ENCODE assay signal across 16 cellular contexts in genomic region chr1:115826642-115827041, GRCh38. TPM values are rescaled to one million over a fixed set of nuclear protein-coding genes. Genes with fewer than 3 reads are reported as not detected.
DNase-seq lines count a peak whose midpoint lies in the region; TF ChIP-seq lines count a peak whose summit lies in the region.
"Had no signal": no experiment of that assay in that cellular context is flagged by ENCODE, and none has a peak within 500 bp of the region (broad histone marks: within the 10 kb centered on the region; RNA-seq: fewer than 3 reads in every experiment).

No MANE protein-coding gene starts in this region.

- peak overlapping the region; percentile 8 for H3K4me2 ChIP-seq in smooth muscle cell

- H2AFZ ChIP-seq in smooth muscle cell (ENCODE audit: low read depth): no peak overlapping the region
- H2AFZ ChIP-seq: GM23248 had no signal

- CTCF ChIA-PET in HEK293T (lab: Yijun Ruan, JAX): interaction anchor here (0.8 to 1.7 kb wide), 4 partner anchors 15 to 21 kb away, joined by 3 to 7 read pairs (median 4); no protein-coding TSS in a partner anchor
- CTCF ChIA-PET in CD8-positive, alpha-beta memory T cell (lab: Charles Lee): no interaction called here
- CTCF ChIA-PET in activated CD4-positive, alpha-beta memory T cell treated with anti-CD3 and anti-CD28 coated beads for 36 hours (lab: Charles Lee): no interaction called here

- H3K36me3 Mint-ChIP-seq in endodermal cell (ENCODE audit: low read depth): peaks cover 8% of the 10 kb centered on the region
- no peaks in the 10 kb centered on the region for H3K36me3 Mint-ChIP-seq in CD8-positive, alpha-beta memory T cell
- peaks cover 1% of the 10 kb centered on the region for H3K36me3 Mint-ChIP-seq in activated CD4-positive, alpha-beta memory T cell treated with anti-CD3 and anti-CD28 coated beads for 36 hours

- H3K9me3 Mint-ChIP-seq in endodermal cell: no peaks in the 10 kb centered on the region
- peaks cover 0 to 1% (median 0%) of the 10 kb centered on the region in 5 donors for H3K9me3 Mint-ChIP-seq in CD8-positive, alpha-beta memory T cell
- no peaks in the 10 kb centered on the region for H3K9me3 Mint-ChIP-seq in activated CD4-positive, alpha-beta memory T cell treated with anti-CD3 and anti-CD28 coated beads for 36 hours

- in situ Hi-C loops in HAP-1 (cut with MboI; ENCODE audit: low sequenced_read_pairs): no loop called here

- H3K9me3 ChIP-seq in endodermal cell (ENCODE audit: control insufficient read depth, low read length) (no peaks in the 10 kb centered on the region), smooth muscle cell (replicated peaks; ENCODE audit: low read depth) (no peaks in the 10 kb centered on the region), HAP-1 (no peaks in the 10 kb centered on the region)
- no peaks in the 10 kb centered on the region for H3K9me3 ChIP-seq in CD8-positive, alpha-beta memory T cell (ENCODE audit: low read length)
- H3K9me3 ChIP-seq: SJSA1 had no signal

- TF ChIP-seq CTCF in endodermal cell (conservative IDR thresholded peaks at IDR 0.05): no peak
- TF ChIP-seq CTCF in smooth muscle cell (IDR thresholded peaks at IDR 0.05; ENCODE audit: borderline replicate concordance, insufficient read depth, poor library complexity, severe bottlenecking): no peak

- no peak overlapping the region for H3K9ac ChIP-seq in endodermal cell (ENCODE audit: extremely low read depth, low read length, poor library complexity, severe bottlenecking)
- H3K9ac ChIP-seq in smooth muscle cell (ENCODE audit: low read depth): no peak overlapping the region
- H3K9ac ChIP-seq: GM23248 had no signal

- H3K27me3 ChIP-seq in endodermal cell (ENCODE audit: control insufficient read depth, insufficient read depth, low read length, poor library complexity, severe bottlenecking) (no peaks in the 10 kb centered on the region), smooth muscle cell (ENCODE audit: low read depth) (peaks cover 7% of the 10 kb centered on the region), HAP-1 (ENCODE audit: low read depth) (no peaks in the 10 kb centered on the region; the same call in 1 of the 2 replicates)
- no peaks in the 10 kb centered on the region for H3K27me3 ChIP-seq in CD8-positive, alpha-beta memory T cell (ENCODE audit: insufficient read depth, low read length, poor library complexity, severe bottlenecking)
- H3K27me3 ChIP-seq: SJSA1 had no signal

- H3K27ac Mint-ChIP-seq in endodermal cell: peak overlapping the region; percentile 59
- no peak overlapping the region for H3K27ac Mint-ChIP-seq in CD8-positive, alpha-beta memory T cell
- H3K27ac Mint-ChIP-seq in activated CD4-positive, alpha-beta memory T cell treated with anti-CD3 and anti-CD28 coated beads for 36 hours: no peak overlapping the region

- H3K27ac ChIP-seq in endodermal cell (ENCODE audit: low read depth, low read length): peak overlapping the region; percentile 71
- no peak overlapping the region for H3K27ac ChIP-seq in smooth muscle cell (ENCODE audit: low read depth)
- H3K27ac ChIP-seq in CD8-positive, alpha-beta memory T cell (ENCODE audit: low read depth, low read length): no peak overlapping the region
- H3K27ac ChIP-seq: C4-2B, GM23248, SJSA1 had no signal

- H3K4me1 ChIP-seq in endodermal cell (ENCODE audit: control insufficient read depth, insufficient read depth, low read length): peaks cover 17% of the 10 kb centered on the region
- H3K4me1 ChIP-seq in smooth muscle cell (ENCODE audit: low read depth): peaks cover 7% of the 10 kb centered on the region
- no peaks in the 10 kb centered on the region for H3K4me1 ChIP-seq in CD8-positive, alpha-beta memory T cell (ENCODE audit: insufficient read depth, low read length)
- peaks cover 13% of the 10 kb centered on the region for H3K4me1 ChIP-seq in HAP-1

- H4K20me1 ChIP-seq in smooth muscle cell (ENCODE audit: low read depth): no peaks in the 10 kb centered on the region

- peaks cover 47% of the 10 kb centered on the region for H3K4me1 Mint-ChIP-seq in endodermal cell
- H3K4me1 Mint-ChIP-seq in CD8-positive, alpha-beta memory T cell: peaks cover 2 to 9% (median 5%) of the 10 kb centered on the region in 3 donors
- peaks cover 4% of the 10 kb centered on the region for H3K4me1 Mint-ChIP-seq in activated CD4-positive, alpha-beta memory T cell treated with anti-CD3 and anti-CD28 coated beads for 36 hours (ENCODE audit: low read depth)

- no peaks in the 10 kb centered on the region for H3K79me2 ChIP-seq in smooth muscle cell (ENCODE audit: low read depth)

- POLR2A ChIA-PET in HEK293T (lab: Yijun Ruan, JAX): no interaction called here
- POLR2A ChIA-PET in CD8-positive, alpha-beta memory T cell (lab: Charles Lee): no interaction called here
- POLR2A ChIA-PET in activated CD4-positive, alpha-beta memory T cell treated with anti-CD3 and anti-CD28 coated beads for 36 hours (lab: Charles Lee): no interaction called here

- intact Hi-C loops in activated CD4-positive, alpha-beta memory T cell treated with anti-CD3 and anti-CD28 coated beads for 36 hours (cut with micrococcal nuclease): no loop called here

- 43 to 51% methylated on average over 4 of the region's 4 CpGs for WGBS in endodermal cell (ENCODE audit: insufficient coverage in 1 of 2, insufficient read length in 1 of 2), 2 experiments
- WGBS in smooth muscle cell (ENCODE audit: low lambda C conversion rate): 15% methylated on average over 4 of the region's 4 CpGs

- peaks cover 14% of the 10 kb centered on the region for H3F3A ChIP-seq in smooth muscle cell (ENCODE audit: low read depth)

- no peaks in the 10 kb centered on the region for H3K36me3 ChIP-seq in endodermal cell (ENCODE audit: control insufficient read depth, insufficient read depth, low read length)
- no peaks in the 10 kb centered on the region for H3K36me3 ChIP-seq in smooth muscle cell (ENCODE audit: low read depth)
- H3K36me3 ChIP-seq in CD8-positive, alpha-beta memory T cell (ENCODE audit: insufficient read depth, low read length): no peaks in the 10 kb centered on the region
- no peaks in the 10 kb centered on the region for H3K36me3 ChIP-seq in HAP-1 (replicated peaks)
- H3K36me3 ChIP-seq: SJSA1 had no signal

- DNase-seq in HEK293T (ENCODE audit: extremely low spot score): no peak
- DNase-seq in NCI-H526 (lab: John Stamatoyannopoulos, UW): peak; percentile 91 to 93
- peak; percentile 44 for DNase-seq in endodermal cell
- no peak for DNase-seq in smooth muscle cell (lab: John Stamatoyannopoulos, UW; ENCODE audit: unreplicated experiment)
- no peak for DNase-seq in CD8-positive, alpha-beta memory T cell
- no peak for DNase-seq in HAP-1 (ENCODE audit: low spot score in 2 of 2)
- no peak for DNase-seq in activated CD4-positive, alpha-beta memory T cell treated with anti-CD3 and anti-CD28 coated beads for 36 hours
- DNase-seq: GM23248, KG1, NCI-H1436 treated with DMSO at 0.1 percent for 48 hours, NCI-H2081 treated with DMSO at 0.1 percent for 48 hours, NCI-H2227 treated with DMSO at 0.1 percent for 48 hours, PC-3 had no signal

- no peaks in the 10 kb centered on the region for H3K27me3 Mint-ChIP-seq in endodermal cell (ENCODE audit: insufficient read depth)
- peaks cover 18 to 63% of the 10 kb centered on the region in 2 donors for H3K27me3 Mint-ChIP-seq in CD8-positive, alpha-beta memory T cell
- H3K27me3 Mint-ChIP-seq in activated CD4-positive, alpha-beta memory T cell treated with anti-CD3 and anti-CD28 coated beads for 36 hours: peaks cover 44% of the 10 kb centered on the region

- H3K4me3 Mint-ChIP-seq in endodermal cell: no peak overlapping the region
- no peak overlapping the region for H3K4me3 Mint-ChIP-seq in CD8-positive, alpha-beta memory T cell
- H3K4me3 Mint-ChIP-seq in activated CD4-positive, alpha-beta memory T cell treated with anti-CD3 and anti-CD28 coated beads for 36 hours: no peak overlapping the region

- no peak overlapping the region for H3K4me3 ChIP-seq in endodermal cell (ENCODE audit: low read length)
- no peak overlapping the region for H3K4me3 ChIP-seq in smooth muscle cell
- no peak overlapping the region for H3K4me3 ChIP-seq in CD8-positive, alpha-beta memory T cell (ENCODE audit: low read length)
- no peak overlapping the region for H3K4me3 ChIP-seq in HAP-1
- H3K4me3 ChIP-seq: GM23248, SJSA1 had no signal

TF ChIP-seq in HEK293T, 16 proteins besides CTCF, POLR2A, EP300 and RAD21:
- TF ChIP-seq L3MBTL2 (conservative IDR thresholded peaks at IDR 0.05): no peak
- TF ChIP-seq, protein P1, sequence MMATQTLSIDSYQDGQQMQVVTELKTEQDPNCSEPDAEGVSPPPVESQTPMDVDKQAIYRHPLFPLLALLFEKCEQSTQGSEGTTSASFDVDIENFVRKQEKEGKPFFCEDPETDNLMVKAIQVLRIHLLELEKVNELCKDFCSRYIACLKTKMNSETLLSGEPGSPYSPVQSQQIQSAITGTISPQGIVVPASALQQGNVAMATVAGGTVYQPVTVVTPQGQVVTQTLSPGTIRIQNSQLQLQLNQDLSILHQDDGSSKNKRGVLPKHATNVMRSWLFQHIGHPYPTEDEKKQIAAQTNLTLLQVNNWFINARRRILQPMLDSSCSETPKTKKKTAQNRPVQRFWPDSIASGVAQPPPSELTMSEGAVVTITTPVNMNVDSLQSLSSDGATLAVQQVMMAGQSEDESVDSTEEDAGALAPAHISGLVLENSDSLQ (IDR thresholded peaks at IDR 0.05): peak; percentile 33; the same call in 1 of the 2 replicates

RNA-seq across cellular contexts. Expression of gene NHLH2, which starts 14.3 kb away (rescaled TPM):
- total RNA-seq in endodermal cell (1 to 10 TPM; 1.4 to 2.1 TPM), smooth muscle cell (0.54 and 0.90 TPM in 2 replicates)
- 19.9 TPM for polyA plus RNA-seq in endodermal cell (2013, experiment 1 of 2)
- 15.9 TPM for polyA plus RNA-seq in endodermal cell (2013, experiment 2 of 2)
- polyA plus RNA-seq in smooth muscle cell: 0.30 and 0.46 TPM in 2 replicates
- not detected for total RNA-seq in CD8-positive, alpha-beta memory T cell
- not detected for polyA plus RNA-seq in CD8-positive, alpha-beta memory T cell
- not detected for total RNA-seq in activated CD4-positive, alpha-beta memory T cell treated with anti-CD3 and anti-CD28 coated beads for 36 hours
- total RNA-seq: GM23248, HepG2, PC-3 had no signal
- polyA plus RNA-seq: HepG2 had no signal

RNA-seq across cellular contexts. Expression of gene CASQ2, which starts 58.1 kb away (rescaled TPM):
- total RNA-seq in endodermal cell: not detected
- polyA plus RNA-seq in endodermal cell (2013, experiment 1 of 2): 0.82 TPM
- 0.99 TPM for polyA plus RNA-seq in endodermal cell (2013, experiment 2 of 2)
- not detected in 2 replicates for total RNA-seq in smooth muscle cell
- not detected in 2 replicates for polyA plus RNA-seq in smooth muscle cell
- total RNA-seq in CD8-positive, alpha-beta memory T cell: not detected
- polyA plus RNA-seq in CD8-positive, alpha-beta memory T cell: not detected
- total RNA-seq in activated CD4-positive, alpha-beta memory T cell treated with anti-CD3 and anti-CD28 coated beads for 36 hours: not detected
- total RNA-seq: GM23248, HepG2, PC-3, SJSA1 had no signal
- polyA plus RNA-seq: GM23248, HepG2 had no signal

Comparison
In these comparisons a context has a peak if more than half of its experiments do, and no peak if none do; other contexts are left out.
1. DNase-seq: peak in NCI-H526 (2 of 2) and endodermal cell (single experiment); none in HEK293T (single experiment), smooth muscle cell (single experiment), CD8-positive, alpha-beta memory T cell (0 of 5), HAP-1 (0 of 2) and activated CD4-positive, alpha-beta memory T cell treated with anti-CD3 and anti-CD28 coated beads for 36 hours (single experiment).